ENCODE assay signal across 13 cellular contexts in the genomic region with DNA sequence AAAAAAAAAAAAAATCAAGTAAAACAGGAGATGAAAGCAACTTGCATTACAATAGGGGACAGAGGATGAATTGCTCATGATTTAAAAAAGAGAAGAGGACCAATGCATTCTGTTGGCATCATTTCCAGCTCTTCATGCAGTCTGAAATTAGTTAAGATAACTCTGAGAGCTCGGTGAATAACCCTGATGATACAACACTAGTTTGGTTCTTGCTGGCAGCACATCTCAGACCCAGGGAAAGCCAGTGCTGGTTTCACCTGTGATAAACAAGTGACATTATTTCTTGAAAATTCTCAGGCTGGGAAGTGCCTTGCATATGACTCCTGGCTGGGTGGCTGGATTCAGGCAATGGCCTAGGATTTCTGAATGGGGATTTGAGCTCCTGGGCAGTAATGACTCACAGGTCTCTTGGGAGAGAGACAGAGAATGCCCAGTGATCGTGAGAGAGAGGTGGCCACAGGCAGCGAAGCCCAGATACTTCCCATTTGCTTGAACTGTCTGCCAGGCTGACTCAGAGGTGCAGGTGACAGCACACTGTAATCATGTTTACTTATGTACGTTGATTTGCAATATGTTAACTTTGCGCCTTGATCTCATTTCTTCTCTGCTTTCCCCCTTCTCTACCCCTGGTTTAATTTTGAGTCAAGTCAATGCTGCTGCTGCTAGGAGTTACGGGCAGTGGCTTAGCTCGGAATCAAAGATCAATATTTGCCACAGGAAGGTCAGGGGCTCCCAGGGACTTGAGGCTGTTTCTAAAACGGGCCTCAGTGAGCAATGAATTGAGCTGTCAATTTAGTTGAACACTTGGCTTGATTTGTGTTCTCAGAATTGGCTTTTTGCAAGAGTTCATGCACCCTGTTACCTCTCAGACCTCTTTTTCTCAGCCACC.
DNase-seq lines count a peak whose midpoint lies in the region; ATAC-seq lines count a peak whose summit lies in the region.
"Had no signal": no experiment of that assay in that cellular context is flagged by ENCODE, and none has a peak within 500 bp of the region (broad histone marks: within the 10 kb centered on the region; RNA-seq: fewer than 3 reads in every experiment).

No MANE protein-coding gene starts in this region.

- intact Hi-C loops in dendritic cell treated with granulocyte-macrophage colony-stimulating factor and Interleukin-4, amounts not matched to agents 40 ng/mL and 50 ng/mL, for 4 days (cut with micrococcal nuclease): no loop called here

- no peaks in the 10 kb centered on the region for H3K36me3 Mint-ChIP-seq in dendritic cell treated with granulocyte-macrophage colony-stimulating factor and Interleukin-4, amounts not matched to agents 40 ng/mL and 50 ng/mL, for 4 days (ENCODE audit: low read depth)

- peak; percentile 24 to 66 for DNase-seq in NCI-H526 (lab: John Stamatoyannopoulos, UW)
- DNase-seq in skeletal muscle cell (ENCODE audit: low read depth): peak; percentile 22
- DNase-seq in stimulated activated CD4-positive, alpha-beta T cell treated with anti-CD3 and anti-CD28 coated beads, Interleukin-15, amount 100 ng/mL, for 24 hours: no peak
- DNase-seq: activated naive CD8-positive, alpha-beta T cell treated with anti-CD3 and anti-CD28 coated beads, Interleukin-2, amount 10 ng/mL, durations not matched to agents 7 days and 5 days; spleen; T-cell; thyroid gland had no signal

- H3K4me3 ChIP-seq in skeletal muscle cell (ENCODE audit: low read depth, low read length): no peak overlapping the region
- H3K4me3 ChIP-seq: spleen, thyroid gland had no signal

- H3K4me1 Mint-ChIP-seq in dendritic cell treated with granulocyte-macrophage colony-stimulating factor and Interleukin-4, amounts not matched to agents 40 ng/mL and 50 ng/mL, for 4 days (ENCODE audit: low read depth): peaks cover 68% of the 10 kb centered on the region

- no peak overlapping the region for H3K4me3 Mint-ChIP-seq in dendritic cell treated with granulocyte-macrophage colony-stimulating factor and Interleukin-4, amounts not matched to agents 40 ng/mL and 50 ng/mL, for 4 days
- H3K4me3 Mint-ChIP-seq: activated naive CD8-positive, alpha-beta T cell treated with anti-CD3 and anti-CD28 coated beads, Interleukin-2, amount 10 ng/mL, durations not matched to agents 7 days and 5 days; T-cell had no signal

- H3K27me3 Mint-ChIP-seq in dendritic cell treated with granulocyte-macrophage colony-stimulating factor and Interleukin-4, amounts not matched to agents 40 ng/mL and 50 ng/mL, for 4 days: no peaks in the 10 kb centered on the region
- H3K27me3 Mint-ChIP-seq: activated naive CD8-positive, alpha-beta T cell treated with anti-CD3 and anti-CD28 coated beads, Interleukin-2, amount 10 ng/mL, durations not matched to agents 7 days and 5 days; T-cell had no signal

- peak overlapping the region; percentile 82 for H3K27ac Mint-ChIP-seq in dendritic cell treated with granulocyte-macrophage colony-stimulating factor and Interleukin-4, amounts not matched to agents 40 ng/mL and 50 ng/mL, for 4 days
- H3K27ac Mint-ChIP-seq: activated naive CD8-positive, alpha-beta T cell treated with anti-CD3 and anti-CD28 coated beads, Interleukin-2, amount 10 ng/mL, durations not matched to agents 7 days and 5 days; IgD-negative memory B cell had no signal

- ATAC-seq in GM21423 (IDR thresholded peaks at IDR 0.05; ENCODE audit: unreplicated experiment): peak; percentile 40
- no peak for ATAC-seq in HG02642 (IDR thresholded peaks at IDR 0.05; ENCODE audit: poor library complexity, unreplicated experiment)
- no peak for ATAC-seq in GM21360 (IDR thresholded peaks at IDR 0.05; ENCODE audit: unreplicated experiment)
- no peak for ATAC-seq in HG03280 (IDR thresholded peaks at IDR 0.05; ENCODE audit: unreplicated experiment)
- ATAC-seq: T-cell had no signal

- no peaks in the 10 kb centered on the region for H3K9me3 Mint-ChIP-seq in dendritic cell treated with granulocyte-macrophage colony-stimulating factor and Interleukin-4, amounts not matched to agents 40 ng/mL and 50 ng/mL, for 4 days
- H3K9me3 Mint-ChIP-seq: IgD-negative memory B cell, T-cell had no signal
